ENCODE assay signal across 1 cellular context in the genomic region with DNA sequence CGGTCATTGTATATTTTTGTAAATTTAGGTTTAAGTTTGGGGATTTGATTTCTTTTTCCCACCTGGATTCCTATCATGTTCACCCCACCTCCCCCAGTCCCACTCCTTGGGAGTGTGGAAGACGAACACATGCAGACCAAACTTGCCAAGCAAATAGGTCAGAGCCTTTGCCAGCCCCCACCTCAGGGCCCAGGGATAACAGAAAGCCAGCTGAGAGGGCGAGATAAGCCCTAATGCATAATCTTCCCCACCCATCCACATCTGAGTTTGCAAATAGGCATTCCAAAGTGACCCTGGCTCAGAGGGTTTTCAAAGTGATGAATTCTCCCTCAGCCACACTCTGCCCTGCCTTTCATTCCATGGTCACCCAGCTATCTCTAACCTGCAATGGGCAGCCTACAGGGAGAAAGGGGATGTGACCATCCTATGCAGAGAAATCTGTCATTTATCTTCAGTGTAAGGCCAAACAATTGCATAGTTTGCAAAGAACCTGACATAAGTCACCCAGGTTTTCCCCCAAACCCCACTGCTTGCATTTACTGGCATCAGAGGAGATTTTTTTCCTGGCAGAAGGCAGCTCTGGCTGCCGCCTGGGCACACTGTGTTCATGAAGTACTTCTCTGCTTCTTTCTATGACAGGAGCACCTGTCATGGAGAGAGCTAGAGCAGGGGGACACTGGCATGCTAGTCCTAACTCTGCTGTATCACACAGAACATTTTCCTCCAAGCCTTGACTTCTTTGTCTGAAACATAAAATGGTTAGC.
TF ChIP-seq lines count a peak whose summit lies in the region.

No MANE protein-coding gene starts in this region.

TF ChIP-seq in H1, 55 proteins besides CTCF, POLR2A, EP300 and RAD21:
- TF ChIP-seq HDAC2 (IDR thresholded peaks at IDR 0.05; ENCODE audit: borderline replicate concordance in 1 of 2, low read depth in 2 of 2, low read length in 2 of 2) (no peak), CEBPB (IDR thresholded peaks at IDR 0.05; ENCODE audit: low read depth, low read length) (no peak), TAF7 (optimal IDR thresholded peaks at IDR 0.05; ENCODE audit: borderline replicate concordance, low read depth, low read length) (no peak), KDM4A (IDR thresholded peaks at IDR 0.05; ENCODE audit: low read depth, low read length, severe bottlenecking) (no peak), YY1 (IDR thresholded peaks at IDR 0.05; ENCODE audit: low read depth, low read length) (no peak), SAP30 (IDR thresholded peaks at IDR 0.05; ENCODE audit: insufficient read depth, insufficient replicate concordance, low read length) (no peak)
